Comparison of ENCODE assay signal across 22 cellular contexts in the genomic region with DNA sequence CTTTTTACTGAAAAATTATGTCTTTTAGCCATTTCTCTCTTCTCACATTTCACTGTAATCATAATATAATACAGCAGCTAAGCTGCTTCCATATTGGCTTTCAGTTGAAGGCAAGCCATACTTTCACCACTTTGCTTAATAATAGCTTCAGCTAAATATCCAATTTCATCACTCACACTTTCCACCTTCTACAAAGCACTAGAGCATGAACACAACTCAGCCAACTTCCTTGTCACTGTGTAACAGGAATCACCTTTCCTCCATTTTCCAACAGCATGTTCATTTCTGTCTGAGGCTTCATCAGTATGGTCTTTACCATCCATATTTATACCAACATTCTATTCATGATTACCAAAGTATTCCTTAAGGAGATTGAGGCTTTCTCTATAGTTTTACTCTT.
"Had no signal": no experiment of that assay in that cellular context is flagged by ENCODE, and none has a peak within 500 bp of the region (broad histone marks: within the 10 kb centered on the region; RNA-seq: fewer than 3 reads in every experiment).

No MANE protein-coding gene starts in this region.

- H3K27ac Mint-ChIP-seq: naive thymus-derived CD8-positive, alpha-beta T cell; nephron progenitor cell; neural progenitor cell; stimulated activated memory B cell treated with anti-CD40 and anti-IgM and Interleukin-4, amounts not matched to agents 10 μg/mL and 1 μg/mL and 100 μg/mL, for 72 hours; stimulated activated naive CD8-positive, alpha-beta T cell treated with anti-CD3 and anti-CD28 coated beads, Interleukin-15, amount 100 ng/mL, for 72 hours; type B pancreatic cell had no signal

- H3K36me3 Mint-ChIP-seq: naive thymus-derived CD8-positive, alpha-beta T cell; neural progenitor cell; stimulated activated memory B cell treated with anti-CD40 and anti-IgM and Interleukin-4, amounts not matched to agents 10 μg/mL and 1 μg/mL and 100 μg/mL, for 72 hours; type B pancreatic cell had no signal

- DNase-seq: hippocampal formation; kidney glomerular epithelial cell; left colon; left lung; lower lobe of right lung; mammary epithelial cell; naive thymus-derived CD8-positive, alpha-beta T cell; nephron progenitor cell; occipital lobe; psoas muscle; right lobe of liver; stimulated activated CD4-positive, alpha-beta T cell treated with anti-CD3 and anti-CD28 coated beads, Interleukin-1b, Interleukin-23, amount 100 ng/mL, for 48 hours; stimulated activated CD4-positive, alpha-beta T cell treated with anti-CD3 and anti-CD28 coated beads, Interleukin-2, amount 100 ng/mL, for 48 hours; stimulated activated CD4-positive, alpha-beta T cell treated with anti-CD3 and anti-CD28 coated beads, Interleukin-4, amount 100 ng/mL, for 4 hours; stimulated activated CD8-positive, alpha-beta memory T cell treated with anti-CD3 and anti-CD28 coated beads, Interleukin-4, amount 100 ng/mL, for 48 hours; stimulated activated naive CD4-positive, alpha-beta T cell treated with Interleukin-2 at 50 U/mL for 16 hours; stimulated activated naive CD8-positive, alpha-beta T cell treated with anti-CD3 and anti-CD28 coated beads, Interleukin-15, amount 100 ng/mL, for 72 hours; substantia nigra; uterus had no signal

- H3K4me3 Mint-ChIP-seq: naive thymus-derived CD8-positive, alpha-beta T cell; nephron progenitor cell; neural progenitor cell; stimulated activated memory B cell treated with anti-CD40 and anti-IgM and Interleukin-4, amounts not matched to agents 10 μg/mL and 1 μg/mL and 100 μg/mL, for 72 hours; stimulated activated naive CD8-positive, alpha-beta T cell treated with anti-CD3 and anti-CD28 coated beads, Interleukin-15, amount 100 ng/mL, for 72 hours; type B pancreatic cell had no signal

- H3K9me3 Mint-ChIP-seq: neural progenitor cell, type B pancreatic cell had no signal

- H3K4me1 Mint-ChIP-seq: naive thymus-derived CD8-positive, alpha-beta T cell; stimulated activated memory B cell treated with anti-CD40 and anti-IgM and Interleukin-4, amounts not matched to agents 10 μg/mL and 1 μg/mL and 100 μg/mL, for 72 hours; stimulated activated naive CD8-positive, alpha-beta T cell treated with anti-CD3 and anti-CD28 coated beads, Interleukin-15, amount 100 ng/mL, for 72 hours had no signal

- H3K27me3 Mint-ChIP-seq: stimulated activated memory B cell treated with anti-CD40 and anti-IgM and Interleukin-4, amounts not matched to agents 10 μg/mL and 1 μg/mL and 100 μg/mL, for 72 hours; stimulated activated naive CD8-positive, alpha-beta T cell treated with anti-CD3 and anti-CD28 coated beads, Interleukin-15, amount 100 ng/mL, for 72 hours; type B pancreatic cell had no signal
